26 cellular contexts compared by ENCODE assay signal in the genomic region with DNA sequence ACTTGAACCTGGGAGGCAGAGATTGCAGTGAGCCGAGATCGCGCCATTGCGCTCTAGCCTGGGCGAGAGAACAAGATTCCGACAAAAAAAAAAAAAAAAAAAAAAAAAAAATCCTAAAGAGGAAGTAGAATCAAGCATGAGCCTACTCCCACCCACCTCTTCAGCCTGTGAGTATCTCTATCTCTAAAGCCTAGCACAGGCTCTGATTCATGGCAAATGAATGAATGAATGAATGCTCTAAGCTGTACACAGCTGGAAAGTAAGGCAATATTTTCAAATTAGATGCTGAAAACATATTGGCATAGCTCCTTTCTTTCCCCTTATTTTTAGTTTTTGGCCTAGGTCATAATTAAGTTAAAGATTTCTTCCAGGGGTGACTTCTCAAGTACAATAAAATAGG. TPM values are rescaled to one million over a fixed set of nuclear protein-coding genes. Genes with fewer than 3 reads are reported as not detected.
DNase-seq lines count a peak whose midpoint lies in the region; ATAC-seq, FAIRE-seq and TF ChIP-seq lines count a peak whose summit lies in the region.
"Had no signal": no experiment of that assay in that cellular context is flagged by ENCODE, and none has a peak within 500 bp of the region (broad histone marks: within the 10 kb centered on the region; RNA-seq: fewer than 3 reads in every experiment).

No MANE protein-coding gene starts in this region.

- BruUV-seq in IMR-90 (replicated peaks; lab: Mats Ljungman, UMichigan) (no TSS peak), K562 (replicated peaks; lab: Mats Ljungman, UMichigan) (no TSS peak)

- H2BK120ac ChIP-seq in IMR-90 (ENCODE audit: low read depth, low read length), result 0 out of 2 replicates have a peak overlapping the region, but pooled peaks have one; percentile 80

- H3K4me2 ChIP-seq in IMR-90 (ENCODE audit: low read depth, low read length) (no peak overlapping the region), K562 (ENCODE audit: insufficient read depth, low read length) (no peak overlapping the region)
- H3K4me2 ChIP-seq: BLaER1, PC-9 had no signal

- H3K27me3 Mint-ChIP-seq in stimulated activated naive B cell treated with anti-CD40 and anti-IgM and Interleukin-4, amounts not matched to agents 10 μg/mL and 1 μg/mL and 100 μg/mL, for 72 hours, result peaks cover 11 to 12% of the 10 kb centered on the region in 2 donors

- H3K36me3 ChIP-seq in IMR-90 (ENCODE audit: control insufficient read depth, insufficient read depth, low read length) (no peaks in the 10 kb centered on the region), K562 (ENCODE audit: control insufficient read depth, insufficient read depth, low read length) (no peaks in the 10 kb centered on the region)
- H3K36me3 ChIP-seq: BLaER1 had no signal

- H3K4me3 ChIP-seq in IMR-90 (ENCODE audit: insufficient read depth, low read depth, low read length) (no peak overlapping the region), K562 (no peak overlapping the region)
- H3K4me3 ChIP-seq: BLaER1, body of pancreas, PC-9 had no signal

- H3K27me3 ChIP-seq in IMR-90 (ENCODE audit: control insufficient read depth, insufficient read depth, low read length) (no peaks in the 10 kb centered on the region), K562 (ENCODE audit: control insufficient read depth in 2 of 2, insufficient read depth in 2 of 2, low read length in 2 of 2) (no peaks in the 10 kb centered on the region)
- H3K27me3 ChIP-seq: BLaER1, body of pancreas had no signal

- TF ChIP-seq CTCF in IMR-90 (conservative IDR thresholded peaks at IDR 0.05; ENCODE audit: low read depth, low read length) (no peak), K562 (IDR thresholded peaks at IDR 0.05 in 2 of 3, conservative IDR thresholded peaks at IDR 0.05 in 1 of 3; ENCODE audit: insufficient read depth in 2 of 3, low read depth in 1 of 3, low read length in 3 of 3) (no peak)

- H3K9me3 Mint-ChIP-seq in stimulated activated naive B cell treated with anti-CD40 and anti-IgM and Interleukin-4, amounts not matched to agents 10 μg/mL and 1 μg/mL and 100 μg/mL, for 72 hours, result no peaks in the 10 kb centered on the region
- H3K9me3 Mint-ChIP-seq: activated CD4-positive, alpha-beta T cell treated with anti-CD3 and anti-CD28 coated beads, Interleukin-2, amount 10 ng/mL, durations not matched to agents 7 days and 5 days; activated naive CD8-positive, alpha-beta T cell treated with anti-CD3 and anti-CD28 coated beads, Interleukin-2, amount 50 U/mL, for 24 hours; activated T-cell treated with anti-CD3 and anti-CD28 coated beads, Interleukin-2, amount 50 U/mL, for 4 hours; naive B cell; stimulated activated naive CD8-positive, alpha-beta T cell treated with anti-CD3 and anti-CD28 coated beads, Interleukin-15, Interleukin-2, amounts not matched to agents 100 ng/mL and 50 ng/mL, for 24 hours had no signal

- peak overlapping the region; percentile 91; the same call in 1 of the 2 replicates for H2AK5ac ChIP-seq in IMR-90 (ENCODE audit: low read depth, low read length)

- intact Hi-C loops in IMR-90 (cut with micrococcal nuclease), result no loop called here
- intact Hi-C loops in K562 (cut with micrococcal nuclease), result no loop called here

- H3K79me1 ChIP-seq in IMR-90 (ENCODE audit: low read depth in 1 of 2, low read length in 2 of 2), result no peaks in the 10 kb centered on the region

- peak overlapping the region; percentile 64; the same call in 1 of the 2 replicates for H3K4ac ChIP-seq in IMR-90 (ENCODE audit: low read depth, low read length)

- H3K4me1 Mint-ChIP-seq in stimulated activated naive B cell treated with anti-CD40 and anti-IgM and Interleukin-4, amounts not matched to agents 10 μg/mL and 1 μg/mL and 100 μg/mL, for 72 hours, result no peaks in the 10 kb centered on the region
- H3K4me1 Mint-ChIP-seq: activated CD4-positive, alpha-beta T cell treated with anti-CD3 and anti-CD28 coated beads, Interleukin-2, amount 10 ng/mL, durations not matched to agents 7 days and 5 days; naive B cell had no signal

- no peak for TF ChIP-seq EP300 in K562 (IDR thresholded peaks at IDR 0.05; ENCODE audit: low read length)

- no peak overlapping the region for H2AK9ac ChIP-seq in IMR-90 (replicated peaks; ENCODE audit: low read depth, low read length, poor library complexity)

- in situ Hi-C loops in IMR-90 (cut with MboI; ENCODE audit: low sequenced_read_pairs), result no loop called here
- in situ Hi-C loops in K562 (cut with MboI), result no loop called here

- DNase-seq in IMR-90, result peak; percentile 58
- peak; percentile 77 for DNase-seq in NOMO-1 treated with DMSO at 0.1 percent for 48 hours (lab: John Stamatoyannopoulos, UW; ENCODE audit: unreplicated experiment)
- no peak for DNase-seq in K562 (ENCODE audit: extremely low read depth in 1 of 4, low spot score in 3 of 4)
- DNase-seq in stimulated activated naive B cell treated with anti-CD40 and anti-IgM and Interleukin-4, amounts not matched to agents 10 μg/mL and 1 μg/mL and 100 μg/mL, for 72 hours, result no peak
- no peak for DNase-seq in SW 1271 (lab: John Stamatoyannopoulos, UW)
- DNase-seq in middle frontal gyrus (ENCODE audit: extremely low spot score, low spot score), result no peak
- DNase-seq: activated CD4-positive, alpha-beta T cell treated with anti-CD3 and anti-CD28 coated beads, Interleukin-2, amount 10 ng/mL, durations not matched to agents 7 days and 5 days; activated naive CD8-positive, alpha-beta T cell treated with anti-CD3 and anti-CD28 coated beads, Interleukin-2, amount 50 U/mL, for 24 hours; activated T-cell treated with anti-CD3 and anti-CD28 coated beads, Interleukin-2, amount 50 U/mL, for 4 hours; body of pancreas; DMS79 treated with DMSO at 0.1 percent for 48 hours; left ventricle myocardium superior; naive B cell; NCI-H1436 treated with DMSO at 0.1 percent for 48 hours; NCI-H446; NCI-H82; PC-9; stimulated activated CD4-positive, alpha-beta T cell treated with anti-CD3 and anti-CD28 coated beads, Interleukin-15, amount 100 ng/mL, for 24 hours had no signal

- H2BK5ac ChIP-seq in IMR-90 (ENCODE audit: low read depth, low read length, poor library complexity, severe bottlenecking), result no peak overlapping the region

- H3K9me1 ChIP-seq in IMR-90 (ENCODE audit: insufficient read depth, low read length), result peaks cover 5% of the 10 kb centered on the region; the same call in 1 of the 2 replicates
- no peaks in the 10 kb centered on the region for H3K9me1 ChIP-seq in K562 (ENCODE audit: control insufficient read depth, insufficient read depth, low read length)

- no peak overlapping the region; the same call in 2 of the 3 replicates for H2BK15ac ChIP-seq in IMR-90 (ENCODE audit: low read depth, low read length)

- H2BK20ac ChIP-seq in IMR-90 (ENCODE audit: low read depth, low read length), result no peak overlapping the region; the same call in 1 of the 2 replicates

- no peaks in the 10 kb centered on the region for H3K36me3 Mint-ChIP-seq in stimulated activated naive B cell treated with anti-CD40 and anti-IgM and Interleukin-4, amounts not matched to agents 10 μg/mL and 1 μg/mL and 100 μg/mL, for 72 hours
- H3K36me3 Mint-ChIP-seq: naive B cell had no signal

- no peak overlapping the region for H3K4me3 Mint-ChIP-seq in stimulated activated naive B cell treated with anti-CD40 and anti-IgM and Interleukin-4, amounts not matched to agents 10 μg/mL and 1 μg/mL and 100 μg/mL, for 72 hours
- H3K4me3 Mint-ChIP-seq: activated CD4-positive, alpha-beta T cell treated with anti-CD3 and anti-CD28 coated beads, Interleukin-2, amount 10 ng/mL, durations not matched to agents 7 days and 5 days; activated naive CD8-positive, alpha-beta T cell treated with anti-CD3 and anti-CD28 coated beads, Interleukin-2, amount 50 U/mL, for 24 hours; activated T-cell treated with anti-CD3 and anti-CD28 coated beads, Interleukin-2, amount 50 U/mL, for 4 hours; naive B cell; stimulated activated naive CD8-positive, alpha-beta T cell treated with anti-CD3 and anti-CD28 coated beads, Interleukin-15, Interleukin-2, amounts not matched to agents 100 ng/mL and 50 ng/mL, for 24 hours had no signal

- H3K79me2 ChIP-seq in K562 (ENCODE audit: control insufficient read depth, insufficient read depth, low read length), result no peaks in the 10 kb centered on the region

- H3K9me3 ChIP-seq in IMR-90 (ENCODE audit: control insufficient read depth, insufficient read depth, low read length), result no peaks in the 10 kb centered on the region
- no peaks in the 10 kb centered on the region for H3K9me3 ChIP-seq in K562 (replicated peaks; ENCODE audit: control insufficient read depth, insufficient read depth, low read depth, low read length)
- H3K9me3 ChIP-seq: BLaER1, body of pancreas had no signal

- H3K14ac ChIP-seq in IMR-90 (replicated peaks; ENCODE audit: low read depth, low read length), result no peak overlapping the region

- TF ChIP-seq RAD21 in IMR-90 (IDR thresholded peaks at IDR 0.05; ENCODE audit: low read length) (no peak), K562 (CRISPR knock-in tag; conservative IDR thresholded peaks at IDR 0.05 in 1 of 2, IDR thresholded peaks at IDR 0.05 in 1 of 2) (no peak)

- no peak for ATAC-seq in IMR-90 (ENCODE audit: low read depth)
- no peak for ATAC-seq in K562
- ATAC-seq in stimulated activated naive B cell treated with anti-CD40 and anti-IgM and Interleukin-4, amounts not matched to agents 10 μg/mL and 1 μg/mL and 100 μg/mL, for 72 hours (replicated peaks), result peak; percentile 57 to 63
- ATAC-seq in HG02852 (IDR thresholded peaks at IDR 0.05; ENCODE audit: unreplicated experiment), result no peak
- ATAC-seq: activated naive CD8-positive, alpha-beta T cell treated with anti-CD3 and anti-CD28 coated beads, Interleukin-2, amount 50 U/mL, for 24 hours; activated T-cell treated with anti-CD3 and anti-CD28 coated beads, Interleukin-2, amount 50 U/mL, for 4 hours; body of pancreas; HepG2; left ventricle myocardium superior; Right ventricle myocardium inferior had no signal

- TF ChIP-seq POLR2A in IMR-90 (IDR thresholded peaks at IDR 0.05; ENCODE audit: low read depth, low read length), result no peak
- no peak for TF ChIP-seq POLR2A in K562 (conservative IDR thresholded peaks at IDR 0.05)

- no peak overlapping the region for H3K27ac Mint-ChIP-seq in stimulated activated naive B cell treated with anti-CD40 and anti-IgM and Interleukin-4, amounts not matched to agents 10 μg/mL and 1 μg/mL and 100 μg/mL, for 72 hours
- H3K27ac Mint-ChIP-seq: activated CD4-positive, alpha-beta T cell treated with anti-CD3 and anti-CD28 coated beads, Interleukin-2, amount 10 ng/mL, durations not matched to agents 7 days and 5 days; activated naive CD8-positive, alpha-beta T cell treated with anti-CD3 and anti-CD28 coated beads, Interleukin-2, amount 50 U/mL, for 24 hours; naive B cell; stimulated activated naive CD8-positive, alpha-beta T cell treated with anti-CD3 and anti-CD28 coated beads, Interleukin-15, Interleukin-2, amounts not matched to agents 100 ng/mL and 50 ng/mL, for 24 hours had no signal

- H4K20me1 ChIP-seq in IMR-90 (ENCODE audit: insufficient read depth, low read length) (no peaks in the 10 kb centered on the region), K562 (replicated peaks; ENCODE audit: control insufficient read depth, insufficient read depth, low read length) (no peaks in the 10 kb centered on the region)
- H4K20me1 ChIP-seq: BLaER1 had no signal

- no peak overlapping the region for H3K56ac ChIP-seq in IMR-90 (ENCODE audit: extremely low read depth, insufficient read depth, low read length)

- WGBS in IMR-90 (ENCODE audit: extremely low coverage in 2 of 2, insufficient read length in 1 of 2), 2 experiments, result no CpG with 5 or more reads among the region's 6 CpGs
- WGBS in K562 (ENCODE audit: insufficient coverage, low coverage, missing lambda C conversion rate), result no CpG with 5 or more reads among the region's 6 CpGs

- peak overlapping the region; percentile 63 for H4K91ac ChIP-seq in IMR-90 (ENCODE audit: insufficient read depth, low read depth, low read length)

- H3K27ac ChIP-seq in IMR-90 (ENCODE audit: insufficient read depth, low read length) (no peak overlapping the region), K562 (ENCODE audit: extremely low read depth, low read depth, low read length) (no peak overlapping the region)
- H3K27ac ChIP-seq: BLaER1, body of pancreas, PC-9 had no signal

- H3K9ac ChIP-seq in IMR-90 (ENCODE audit: low read depth, low read length) (no peak overlapping the region), K562 (ENCODE audit: insufficient read depth in 1 of 2, low read depth in 2 of 2, low read length in 2 of 2) (no peak overlapping the region)
- H3K9ac ChIP-seq: BLaER1 had no signal

- H4K5ac ChIP-seq in IMR-90 (ENCODE audit: low read depth, low read length), result no peak overlapping the region

- H3K18ac ChIP-seq in IMR-90 (ENCODE audit: low read depth, low read length), result peak overlapping the region; percentile 71; the same call in 1 of the 2 replicates

- dilution Hi-C loops in IMR-90 (cut with HindIII; ENCODE audit: low sequenced_read_pairs, unreplicated experiment), result no loop called here

- CTCF ChIA-PET in IMR-90 (lab: Yijun Ruan, JAX) (no interaction called here), K562 (lab: Yijun Ruan, JAX; ENCODE audit: low intra/inter-chr PET ratio) (no interaction called here)

- peak overlapping the region; percentile 20; the same call in 1 of the 2 replicates for H3K23ac ChIP-seq in IMR-90 (ENCODE audit: low read depth, low read length)

- POLR2A ChIA-PET in IMR-90 (lab: Charles Lee; ENCODE audit: unreplicated experiment) (no interaction called here), K562 (lab: Yijun Ruan, JAX) (no interaction called here)

- H2AFZ ChIP-seq in IMR-90 (replicated peaks; ENCODE audit: low read length, poor library complexity) (no peak overlapping the region), K562 (ENCODE audit: low read depth, low read length) (no peak overlapping the region)
- H2AFZ ChIP-seq: PC-9 had no signal

- peaks cover 16% of the 10 kb centered on the region for H3K4me1 ChIP-seq in IMR-90 (ENCODE audit: control insufficient read depth, insufficient read depth, low read length)
- no peaks in the 10 kb centered on the region for H3K4me1 ChIP-seq in K562 (replicated peaks in 1 of 2; ENCODE audit: control insufficient read depth in 2 of 2, insufficient read depth in 2 of 2, low read length in 2 of 2)
- H3K4me1 ChIP-seq: BLaER1, body of pancreas had no signal

- no peak for FAIRE-seq in K562 (lab: Jason Lieb, UNC)
- FAIRE-seq: HepG2, islet of Langerhans had no signal

- no peak overlapping the region for H4K8ac ChIP-seq in IMR-90 (ENCODE audit: low read depth in 2 of 2, low read length in 2 of 2)

RNA-seq across cellular contexts. Expression of a gene that starts 35.7 kb away (rescaled TPM):
- total RNA-seq in IMR-90 (2012; rRNA removed) (not detected in 2 replicates), K562 (2014; rRNA removed) (not detected in 2 replicates), K562 (2014; rRNA removed; fragmentation: Illumina TruSeq; extraction: Trizol) (not detected in 2 replicates), K562 (2015; rRNA removed; fragmentation: Illumina TruSeq; extraction: Trizol) (not detected in 2 replicates), K562 (2021) (not detected in 2 replicates)
- polyA plus RNA-seq in IMR-90 (2012; rRNA removed) (not detected in 2 replicates), K562 (2011; rRNA removed) (not detected in 2 replicates), K562 (2014; fragmentation: Illumina TruSeq; extraction: Trizol) (not detected in 2 replicates), K562 (2014; fragmentation: Nextera tagmentation; extraction: Ambion mirVana) (not detected), K562 (2014; rRNA removed) (not detected in 2 replicates)
- polyA plus RNA-seq in IMR-90 (2012; cell fraction: cytosol; rRNA removed), result not detected in 2 replicates
- polyA plus RNA-seq in IMR-90 (2012; cell fraction: nucleus; rRNA removed; ENCODE audit: low replicate concordance), result not detected in 2 replicates
- total RNA-seq in K562 (2011; cell fraction: chromatin; rRNA removed; ENCODE audit: low replicate concordance), result not detected in 2 replicates
- not detected in 2 replicates for total RNA-seq in K562 (2011; cell fraction: nucleolus; rRNA removed)
- total RNA-seq in K562 (2011; cell fraction: nucleoplasm; rRNA removed), result not detected in 2 replicates
- not detected in 2 replicates for polyA plus RNA-seq in K562 (2011; cell fraction: cytosol; rRNA removed)
- polyA plus RNA-seq in K562 (2011; cell fraction: nucleus; rRNA removed), result not detected in 2 replicates
- not detected in 2 replicates for polyA plus RNA-seq in K562 (2012)
- polyA minus RNA-seq in K562 (2011; rRNA and poly(A)+ RNA removed), result not detected in 2 replicates
- polyA minus RNA-seq in K562 (2011; cell fraction: cytosol; rRNA and poly(A)+ RNA removed), result not detected in 2 replicates
- not detected in 2 replicates for polyA minus RNA-seq in K562 (2011; cell fraction: nucleus; rRNA and poly(A)+ RNA removed)
- total RNA-seq: activated CD4-positive, alpha-beta T cell treated with anti-CD3 and anti-CD28 coated beads, Interleukin-2, amount 10 ng/mL, durations not matched to agents 7 days and 5 days; activated T-cell treated with anti-CD3 and anti-CD28 coated beads, Interleukin-2, amount 50 U/mL, for 4 hours; chondrocyte; HepG2; PC-9; pulmonary artery endothelial cell had no signal
- polyA plus RNA-seq: HepG2 had no signal

Comparison
In these comparisons a context has a peak if more than half of its experiments do, and no peak if none do; other contexts are left out.
1. ATAC-seq: peak in stimulated activated naive B cell treated with anti-CD40 and anti-IgM and Interleukin-4, amounts not matched to agents 10 μg/mL and 1 μg/mL and 100 μg/mL, for 72 hours (2 of 2); none in IMR-90 (single experiment), K562 (single experiment) and HG02852 (single experiment).
2. DNase-seq: peak in IMR-90 (single experiment) and NOMO-1 treated with DMSO at 0.1 percent for 48 hours (single experiment); none in K562 (0 of 4), stimulated activated naive B cell treated with anti-CD40 and anti-IgM and Interleukin-4, amounts not matched to agents 10 μg/mL and 1 μg/mL and 100 μg/mL, for 72 hours (single experiment), SW 1271 (0 of 2) and middle frontal gyrus (single experiment).